In genomic region chr9:128034821-128035764, GRCh38 we compare ENCODE assay signal across 7 cellular contexts. TPM values are rescaled to one million over a fixed set of nuclear protein-coding genes. Genes with fewer than 3 reads are reported as not detected.
DNase-seq lines count a peak whose midpoint lies in the region; FAIRE-seq and TF ChIP-seq lines count a peak whose summit lies in the region.

No MANE protein-coding gene starts in this region.

- no peak overlapping the region for H3K27ac ChIP-seq in Karpas-422 (ENCODE audit: low read length)
- H3K27ac ChIP-seq in OCI-LY7 (ENCODE audit: low read depth, low read length, poor library complexity, severe bottlenecking): peak overlapping the region; percentile 20
- peak overlapping the region; percentile 75 to 77 for H3K27ac ChIP-seq in esophagus (ENCODE audit: low read depth in 2 of 2, low read length in 1 of 2)
- peak overlapping the region in 1 of 5 donors; percentile 50 for H3K27ac ChIP-seq in stomach

- peak; percentile 91 for FAIRE-seq in GM12892 (lab: Jason Lieb, UNC)

- POLR2A ChIA-PET in OCI-LY7 (lab: Charles Lee): interaction anchor here (0.6 to 1.8 kb wide), 13 partner anchors 10 to 93 kb away, joined by 3 to 12 read pairs (median 4); no protein-coding TSS in a partner anchor

- intact Hi-C loops in OCI-LY7 (cut with micrococcal nuclease; ENCODE audit: unreplicated experiment) (loop anchor here (1.0 to 2.0 kb wide), 5 partner anchors 52 to 105 kb away; partner anchors contain the start of gene PIP5KL1), stomach (cut with DNase I; ENCODE audit: low total_unique reads) (loop anchor here (5.0 to 10.0 kb wide), 2 partner anchors 50 to 93 kb away; partner anchors contain the start of gene EEIG1)

- H3K9me3 ChIP-seq in Karpas-422 (ENCODE audit: low read length): no peaks in the 10 kb centered on the region
- H3K9me3 ChIP-seq in OCI-LY7 (ENCODE audit: low read length): no peaks in the 10 kb centered on the region
- H3K9me3 ChIP-seq in esophagus (ENCODE audit: control insufficient read depth in 2 of 2, insufficient read depth in 1 of 2, low read depth in 1 of 2, low read length in 1 of 2): no peaks in the 10 kb centered on the region
- no peaks in the 10 kb centered on the region for H3K9me3 ChIP-seq in stomach

- H4K20me1 ChIP-seq in Karpas-422 (ENCODE audit: insufficient read depth, low read depth, low read length) (no peaks in the 10 kb centered on the region), OCI-LY7 (ENCODE audit: insufficient read depth, low read length) (no peaks in the 10 kb centered on the region)

- no peak for TF ChIP-seq EP300 in stomach (IDR thresholded peaks at IDR 0.05)

- H3K4me3 ChIP-seq in Karpas-422 (ENCODE audit: low read length) (no peak overlapping the region), OCI-LY7 (ENCODE audit: low read depth, low read length, poor library complexity, severe bottlenecking) (no peak overlapping the region), esophagus (ENCODE audit: low read depth in 1 of 2, low read length in 2 of 2) (no peak overlapping the region), stomach (no peak overlapping the region)

- no TSS peak for BruUV-seq in OCI-LY7 (replicated peaks; lab: Mats Ljungman, UMichigan)

- no peaks in the 10 kb centered on the region for H3K9me2 ChIP-seq in Karpas-422 (replicated peaks; ENCODE audit: insufficient read depth, low read length)
- no peaks in the 10 kb centered on the region for H3K9me2 ChIP-seq in OCI-LY7 (ENCODE audit: insufficient read depth, low read length)

- H3K36me3 ChIP-seq in Karpas-422 (ENCODE audit: insufficient read depth, low read length) (no peaks in the 10 kb centered on the region), OCI-LY7 (ENCODE audit: insufficient read depth, low read length) (no peaks in the 10 kb centered on the region), esophagus (ENCODE audit: control insufficient read depth in 2 of 2, insufficient read depth in 2 of 2, low read length in 1 of 2) (no peaks in the 10 kb centered on the region), stomach (no peaks in the 10 kb centered on the region)

- no peak overlapping the region for H2AFZ ChIP-seq in Karpas-422 (ENCODE audit: low read length)
- peak overlapping the region; percentile 71; the same call in 1 of the 2 replicates for H2AFZ ChIP-seq in OCI-LY7 (ENCODE audit: low read length)

- H3K79me2 ChIP-seq in Karpas-422 (ENCODE audit: low read length) (no peaks in the 10 kb centered on the region), OCI-LY7 (ENCODE audit: insufficient read depth, low read depth, low read length) (no peaks in the 10 kb centered on the region)

- DNase-seq in GM12892 (ENCODE audit: insufficient read length): peak; percentile 67
- peak; percentile 90 for DNase-seq in Karpas-422
- DNase-seq in OCI-LY7 (ENCODE audit: low spot score): peak; percentile 90
- peak; percentile 38 for DNase-seq in activated T-cell treated with anti-CD3 and anti-CD28 coated beads for 4 hours
- peak; percentile 75 for DNase-seq in myocyte (ENCODE audit: low read depth)
- DNase-seq in stomach: peak; percentile 73

- no peak for TF ChIP-seq POLR2A in GM12892 (IDR thresholded peaks at IDR 0.05; ENCODE audit: low read depth, low read length)
- no peak for TF ChIP-seq POLR2A in stomach (IDR thresholded peaks at IDR 0.05)

- peak; percentile 97 for TF ChIP-seq CTCF in OCI-LY7 (conservative IDR thresholded peaks at IDR 0.05; ENCODE audit: low read length)
- TF ChIP-seq CTCF in stomach (IDR thresholded peaks at IDR 0.05): peak in 6 of 7 experiments; percentile 47 to 97 (median 92)

- WGBS in esophagus, 2 donors: 22% methylated on average over 8 of the region's 8 CpGs
- 25 to 40% (median 27%) methylated on average over 3 to 8 of the region's 8 CpGs for WGBS in stomach, 5 donors

- CTCF ChIA-PET in OCI-LY7 (lab: Charles Lee; ENCODE audit: unreplicated experiment): interaction anchor here (0.6 to 2.8 kb wide), 3 partner anchors 80 to 91 kb away, joined by 3 to 15 read pairs (median 10); no protein-coding TSS in a partner anchor

- H3K27me3 ChIP-seq in Karpas-422 (ENCODE audit: low read length): no peaks in the 10 kb centered on the region
- H3K27me3 ChIP-seq in esophagus (ENCODE audit: control insufficient read depth in 1 of 2, insufficient read depth in 2 of 2, low read length in 2 of 2): no peaks in the 10 kb centered on the region
- H3K27me3 ChIP-seq in stomach: no peaks in the 10 kb centered on the region

- no peak overlapping the region for H3K4me2 ChIP-seq in Karpas-422 (ENCODE audit: low read depth, low read length, poor library complexity, severe bottlenecking)
- peak overlapping the region; percentile 60 for H3K4me2 ChIP-seq in OCI-LY7 (ENCODE audit: low read length)

- H3K4me1 ChIP-seq in Karpas-422 (ENCODE audit: low read length) (no peaks in the 10 kb centered on the region), OCI-LY7 (ENCODE audit: insufficient read depth, low read length, poor library complexity, severe bottlenecking) (peaks cover 45% of the 10 kb centered on the region), esophagus (ENCODE audit: control insufficient read depth in 2 of 2, insufficient read depth in 2 of 2, low read length in 1 of 2) (peaks cover 2 to 8% of the 10 kb centered on the region in 2 donors), stomach (peaks cover 0 to 11% (median 3%) of the 10 kb centered on the region in 4 donors)

- no peak overlapping the region for H3K9ac ChIP-seq in Karpas-422 (ENCODE audit: low read length)

RNA-seq across cellular contexts. Expression of gene NAIF1, which starts 32.0 kb away (rescaled TPM):
- polyA plus RNA-seq in GM12892 (2012; ENCODE audit: missing spikeins): 6.5 TPM
- total RNA-seq in Karpas-422 (2014; rRNA removed; shearing (Covaris generic); ENCODE audit: low replicate concordance): 7.3 and 13.9 TPM in 2 replicates
- 8.6 TPM in 2 replicates for total RNA-seq in OCI-LY7 (2014; rRNA removed; shearing (Covaris generic))
- total RNA-seq in OCI-LY7 (2022) (14.8 and 14.9 TPM in 2 replicates), myocyte (9.9 and 12.3 TPM in 2 replicates), stomach (10 to 100 TPM in 2 of 5 donors, 1 to 10 TPM in 3; 1.8 to 40.3 (median 6.7) TPM)
- polyA plus RNA-seq in esophagus (1 to 10 TPM; 6.1 to 6.9 TPM), stomach (10 to 100 TPM in 1 of 3 donors, 1 to 10 TPM in 2; 7.0 to 10.3 (median 8.7) TPM)
- polyA plus RNA-seq in myocyte (2012): 11.2 TPM

RNA-seq across cellular contexts. Expression of gene SLC25A25, which starts 32.9 kb away (rescaled TPM):
- polyA plus RNA-seq in GM12892 (2012; ENCODE audit: missing spikeins): 5.8 TPM
- 4.1 and 12.7 TPM in 2 replicates for total RNA-seq in Karpas-422 (2014; rRNA removed; shearing (Covaris generic); ENCODE audit: low replicate concordance)
- 21.4 and 23.7 TPM in 2 replicates for total RNA-seq in OCI-LY7 (2014; rRNA removed; shearing (Covaris generic))
- total RNA-seq in OCI-LY7 (2022): 17.6 and 20.2 TPM in 2 replicates
- polyA plus RNA-seq in esophagus: 1 to 10 TPM; 9.6 to 10.0 TPM
- total RNA-seq in myocyte: 36.5 and 46.1 TPM in 2 replicates
- polyA plus RNA-seq in myocyte (2012): 19.5 TPM
- total RNA-seq in stomach: 10 to 100 TPM; 12.3 to 37.1 (median 32.6) TPM
- polyA plus RNA-seq in stomach: 1 to 10 TPM; 7.9 to 9.2 (median 8.1) TPM

RNA-seq across cellular contexts. Expression of gene EEIG1, which starts 54.3 kb away (rescaled TPM):
- polyA plus RNA-seq in GM12892 (2012; ENCODE audit: missing spikeins): 26.4 TPM
- total RNA-seq in Karpas-422 (2014; rRNA removed; shearing (Covaris generic); ENCODE audit: low replicate concordance): 6.9 and 10.1 TPM in 2 replicates
- 25.8 and 34.7 TPM in 2 replicates for total RNA-seq in OCI-LY7 (2014; rRNA removed; shearing (Covaris generic))
- 60.1 and 69.1 TPM in 2 replicates for total RNA-seq in OCI-LY7 (2022)
- 10 to 100 TPM; 34.3 to 53.1 TPM for polyA plus RNA-seq in esophagus
- 4.8 and 6.7 TPM in 2 replicates for total RNA-seq in myocyte
- polyA plus RNA-seq in myocyte (2012): 32.8 TPM
- total RNA-seq in stomach: 100 to 1,000 TPM in 2 of 5 donors, 10 to 100 TPM in 3; 26.3 to 406 (median 83.4) TPM
- polyA plus RNA-seq in stomach: 100 to 1,000 TPM in 1 of 3 donors, 10 to 100 TPM in 2; 24.4 to 118 (median 38.5) TPM

Comparison
In these comparisons a context has a peak if more than half of its experiments do, and no peak if none do; other contexts are left out.
1. DNase-seq: peak in every context shown above with its lines; median percentile 90 in Karpas-422; 90 in OCI-LY7; 75 in myocyte; 73 in stomach; 67 in GM12892; 38 in activated T-cell treated with anti-CD3 and anti-CD28 coated beads for 4 hours.